ENCODE assay signal across 21 cellular contexts in the genomic region with DNA sequence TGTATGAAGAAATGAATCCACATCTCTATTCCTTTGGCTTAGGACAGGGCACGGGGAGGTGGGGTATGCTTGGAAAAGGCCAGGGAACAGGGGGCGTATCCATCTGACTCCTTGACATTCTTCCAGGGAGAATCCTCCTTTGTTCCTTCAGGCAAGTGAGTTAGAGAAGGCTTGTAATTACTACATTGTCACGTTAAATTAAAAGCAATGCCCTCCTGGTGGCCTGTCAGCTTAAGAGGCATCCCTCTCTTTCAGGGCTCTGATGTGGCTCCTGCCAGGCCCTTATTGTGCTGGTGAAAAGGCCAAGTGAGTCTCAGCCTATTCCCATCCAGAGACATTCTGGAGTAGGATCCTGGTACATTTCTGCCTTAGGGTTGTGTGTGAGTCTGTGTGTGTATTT.
"Had no signal": no experiment of that assay in that cellular context is flagged by ENCODE, and none has a peak within 500 bp of the region (broad histone marks: within the 10 kb centered on the region; RNA-seq: fewer than 3 reads in every experiment).

No MANE protein-coding gene starts in this region.

- ATAC-seq: effector memory CD8-positive, alpha-beta T cell; left colon; stimulated activated memory B cell treated with anti-CD40 and anti-IgM and Interleukin-4, amounts not matched to agents 10 μg/mL and 1 μg/mL and 100 μg/mL, for 72 hours had no signal

- H3K9me3 Mint-ChIP-seq: activated CD4-positive, alpha-beta memory T cell treated with anti-CD3 and anti-CD28 coated beads for 36 hours; activated naive CD4-positive, alpha-beta T cell treated with anti-CD3 and anti-CD28 coated beads for 36 hours; activated naive CD8-positive, alpha-beta T cell treated with anti-CD3 and anti-CD28 coated beads, Interleukin-2, amount 10 ng/mL, durations not matched to agents 7 days and 5 days; central memory CD8-positive, alpha-beta T cell; memory B cell; nephron progenitor cell; stimulated activated memory B cell treated with anti-CD40 and anti-IgM and Interleukin-4, amounts not matched to agents 10 μg/mL and 1 μg/mL and 100 μg/mL, for 72 hours had no signal

- H3K36me3 Mint-ChIP-seq: activated CD4-positive, alpha-beta memory T cell treated with anti-CD3 and anti-CD28 coated beads for 36 hours; activated naive CD8-positive, alpha-beta T cell treated with anti-CD3 and anti-CD28 coated beads, Interleukin-2, amount 10 ng/mL, durations not matched to agents 7 days and 5 days; memory B cell; stimulated activated memory B cell treated with anti-CD40 and anti-IgM and Interleukin-4, amounts not matched to agents 10 μg/mL and 1 μg/mL and 100 μg/mL, for 72 hours had no signal

- H3K27me3 Mint-ChIP-seq: activated CD4-positive, alpha-beta memory T cell treated with anti-CD3 and anti-CD28 coated beads for 36 hours; activated naive CD8-positive, alpha-beta T cell treated with anti-CD3 and anti-CD28 coated beads, Interleukin-2, amount 10 ng/mL, durations not matched to agents 7 days and 5 days; central memory CD8-positive, alpha-beta T cell; effector memory CD8-positive, alpha-beta T cell; memory B cell; stimulated activated memory B cell treated with anti-CD40 and anti-IgM and Interleukin-4, amounts not matched to agents 10 μg/mL and 1 μg/mL and 100 μg/mL, for 72 hours had no signal

- H3K4me3 Mint-ChIP-seq: activated CD4-positive, alpha-beta memory T cell treated with anti-CD3 and anti-CD28 coated beads for 36 hours; activated naive CD4-positive, alpha-beta T cell treated with anti-CD3 and anti-CD28 coated beads for 36 hours; activated naive CD8-positive, alpha-beta T cell treated with anti-CD3 and anti-CD28 coated beads, Interleukin-2, amount 10 ng/mL, durations not matched to agents 7 days and 5 days; central memory CD8-positive, alpha-beta T cell; effector memory CD8-positive, alpha-beta T cell; memory B cell; nephron progenitor cell; stimulated activated memory B cell treated with anti-CD40 and anti-IgM and Interleukin-4, amounts not matched to agents 10 μg/mL and 1 μg/mL and 100 μg/mL, for 72 hours had no signal

- H3K4me1 Mint-ChIP-seq: activated naive CD8-positive, alpha-beta T cell treated with anti-CD3 and anti-CD28 coated beads, Interleukin-2, amount 10 ng/mL, durations not matched to agents 7 days and 5 days; central memory CD8-positive, alpha-beta T cell; memory B cell; stimulated activated memory B cell treated with anti-CD40 and anti-IgM and Interleukin-4, amounts not matched to agents 10 μg/mL and 1 μg/mL and 100 μg/mL, for 72 hours had no signal

- DNase-seq: activated CD4-positive, alpha-beta memory T cell treated with anti-CD3 and anti-CD28 coated beads for 36 hours; activated CD4-positive, alpha-beta T cell treated with anti-CD3 and anti-CD28 coated beads for 4 hours; activated effector memory CD4-positive, alpha-beta T cell treated with Interleukin-2 at 50 U/mL for 16 hours; activated naive CD4-positive, alpha-beta T cell treated with anti-CD3 and anti-CD28 coated beads for 36 hours; activated naive CD8-positive, alpha-beta T cell treated with anti-CD3 and anti-CD28 coated beads, Interleukin-2, amount 10 ng/mL, durations not matched to agents 7 days and 5 days; activated T-cell treated with anti-CD3 and anti-CD28 coated beads, Interleukin-2, amount 50 U/mL, for 48 hours; amniotic stem cell; colonic mucosa; dorsolateral prefrontal cortex; effector memory CD8-positive, alpha-beta T cell; glutamatergic neuron; left colon; nephron progenitor cell; posterior cingulate gyrus; sigmoid colon; stimulated activated CD4-positive, alpha-beta T cell treated with anti-CD3 and anti-CD28 coated beads, Interleukin-15, amount 100 ng/mL, for 24 hours; stomach; WERI-Rb-1 had no signal

- H3K27ac Mint-ChIP-seq: activated CD4-positive, alpha-beta memory T cell treated with anti-CD3 and anti-CD28 coated beads for 36 hours; activated naive CD4-positive, alpha-beta T cell treated with anti-CD3 and anti-CD28 coated beads for 36 hours; activated naive CD8-positive, alpha-beta T cell treated with anti-CD3 and anti-CD28 coated beads, Interleukin-2, amount 10 ng/mL, durations not matched to agents 7 days and 5 days; effector memory CD8-positive, alpha-beta T cell; memory B cell; nephron progenitor cell; stimulated activated memory B cell treated with anti-CD40 and anti-IgM and Interleukin-4, amounts not matched to agents 10 μg/mL and 1 μg/mL and 100 μg/mL, for 72 hours had no signal
